Comparison of ENCODE assay signal across 1 cellular context in the genomic region with DNA sequence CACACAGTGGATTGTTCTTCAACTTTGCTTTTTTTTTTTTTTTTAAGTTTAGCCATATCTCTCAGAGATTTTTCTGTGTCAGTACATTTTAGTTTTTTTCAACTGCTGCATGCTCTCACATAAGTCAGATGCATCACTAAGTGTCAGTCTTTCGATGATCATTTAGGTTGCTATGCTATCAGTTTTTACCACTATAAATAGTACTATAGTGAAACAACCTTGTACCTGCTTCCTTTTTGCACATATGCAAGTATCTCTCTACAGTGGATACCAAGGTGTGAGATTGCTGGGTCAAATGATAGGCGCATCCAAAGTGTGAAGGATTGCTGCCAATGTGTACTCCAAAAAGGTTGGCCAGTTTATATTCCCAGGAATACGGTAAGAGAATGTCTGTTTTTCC.
TF ChIP-seq lines count a peak whose summit lies in the region.

No MANE protein-coding gene starts in this region.

TF ChIP-seq in GM23338, 12 proteins besides CTCF, POLR2A, EP300 and RAD21:
- TF ChIP-seq, protein P1, sequence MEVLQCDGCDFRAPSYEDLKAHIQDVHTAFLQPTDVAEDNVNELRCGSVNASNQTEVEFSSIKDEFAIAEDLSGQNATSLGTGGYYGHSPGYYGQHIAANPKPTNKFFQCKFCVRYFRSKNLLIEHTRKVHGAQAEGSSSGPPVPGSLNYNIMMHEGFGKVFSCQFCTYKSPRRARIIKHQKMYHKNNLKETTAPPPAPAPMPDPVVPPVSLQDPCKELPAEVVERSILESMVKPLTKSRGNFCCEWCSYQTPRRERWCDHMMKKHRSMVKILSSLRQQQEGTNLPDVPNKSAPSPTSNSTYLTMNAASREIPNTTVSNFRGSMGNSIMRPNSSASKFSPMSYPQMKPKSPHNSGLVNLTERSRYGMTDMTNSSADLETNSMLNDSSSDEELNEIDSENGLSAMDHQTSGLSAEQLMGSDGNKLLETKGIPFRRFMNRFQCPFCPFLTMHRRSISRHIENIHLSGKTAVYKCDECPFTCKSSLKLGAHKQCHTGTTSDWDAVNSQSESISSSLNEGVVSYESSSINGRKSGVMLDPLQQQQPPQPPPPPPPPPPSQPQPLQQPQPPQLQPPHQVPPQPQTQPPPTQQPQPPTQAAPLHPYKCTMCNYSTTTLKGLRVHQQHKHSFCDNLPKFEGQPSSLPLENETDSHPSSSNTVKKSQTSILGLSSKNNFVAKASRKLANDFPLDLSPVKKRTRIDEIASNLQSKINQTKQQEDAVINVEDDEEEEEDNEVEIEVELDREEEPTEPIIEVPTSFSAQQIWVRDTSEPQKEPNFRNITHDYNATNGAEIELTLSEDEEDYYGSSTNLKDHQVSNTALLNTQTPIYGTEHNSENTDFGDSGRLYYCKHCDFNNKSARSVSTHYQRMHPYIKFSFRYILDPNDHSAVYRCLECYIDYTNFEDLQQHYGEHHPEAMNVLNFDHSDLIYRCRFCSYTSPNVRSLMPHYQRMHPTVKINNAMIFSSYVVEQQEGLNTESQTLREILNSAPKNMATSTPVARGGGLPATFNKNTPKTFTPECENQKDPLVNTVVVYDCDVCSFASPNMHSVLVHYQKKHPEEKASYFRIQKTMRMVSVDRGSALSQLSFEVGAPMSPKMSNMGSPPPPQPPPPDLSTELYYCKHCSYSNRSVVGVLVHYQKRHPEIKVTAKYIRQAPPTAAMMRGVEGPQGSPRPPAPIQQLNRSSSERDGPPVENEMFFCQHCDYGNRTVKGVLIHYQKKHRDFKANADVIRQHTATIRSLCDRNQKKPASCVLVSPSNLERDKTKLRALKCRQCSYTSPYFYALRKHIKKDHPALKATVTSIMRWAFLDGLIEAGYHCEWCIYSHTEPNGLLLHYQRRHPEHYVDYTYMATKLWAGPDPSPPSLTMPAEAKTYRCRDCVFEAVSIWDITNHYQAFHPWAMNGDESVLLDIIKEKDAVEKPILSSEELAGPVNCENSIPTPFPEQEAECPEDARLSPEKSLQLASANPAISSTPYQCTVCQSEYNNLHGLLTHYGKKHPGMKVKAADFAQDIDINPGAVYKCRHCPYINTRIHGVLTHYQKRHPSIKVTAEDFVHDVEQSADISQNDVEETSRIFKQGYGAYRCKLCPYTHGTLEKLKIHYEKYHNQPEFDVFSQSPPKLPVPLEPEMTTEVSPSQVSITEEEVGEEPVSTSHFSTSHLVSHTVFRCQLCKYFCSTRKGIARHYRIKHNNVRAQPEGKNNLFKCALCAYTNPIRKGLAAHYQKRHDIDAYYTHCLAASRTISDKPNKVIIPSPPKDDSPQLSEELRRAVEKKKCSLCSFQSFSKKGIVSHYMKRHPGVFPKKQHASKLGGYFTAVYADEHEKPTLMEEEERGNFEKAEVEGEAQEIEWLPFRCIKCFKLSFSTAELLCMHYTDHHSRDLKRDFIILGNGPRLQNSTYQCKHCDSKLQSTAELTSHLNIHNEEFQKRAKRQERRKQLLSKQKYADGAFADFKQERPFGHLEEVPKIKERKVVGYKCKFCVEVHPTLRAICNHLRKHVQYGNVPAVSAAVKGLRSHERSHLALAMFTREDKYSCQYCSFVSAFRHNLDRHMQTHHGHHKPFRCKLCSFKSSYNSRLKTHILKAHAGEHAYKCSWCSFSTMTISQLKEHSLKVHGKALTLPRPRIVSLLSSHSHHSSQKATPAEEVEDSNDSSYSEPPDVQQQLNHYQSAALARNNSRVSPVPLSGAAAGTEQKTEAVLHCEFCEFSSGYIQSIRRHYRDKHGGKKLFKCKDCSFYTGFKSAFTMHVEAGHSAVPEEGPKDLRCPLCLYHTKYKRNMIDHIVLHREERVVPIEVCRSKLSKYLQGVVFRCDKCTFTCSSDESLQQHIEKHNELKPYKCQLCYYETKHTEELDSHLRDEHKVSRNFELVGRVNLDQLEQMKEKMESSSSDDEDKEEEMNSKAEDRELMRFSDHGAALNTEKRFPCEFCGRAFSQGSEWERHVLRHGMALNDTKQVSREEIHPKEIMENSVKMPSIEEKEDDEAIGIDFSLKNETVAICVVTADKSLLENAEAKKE (CRISPR knock-in tag; IDR thresholded peaks at IDR 0.05) = no peak
- no peak for TF ChIP-seq CREB1 (CRISPR knock-in tag; IDR thresholded peaks at IDR 0.05; ENCODE audit: low read depth)
- no peak for TF ChIP-seq JUNB (IDR thresholded peaks at IDR 0.05; ENCODE audit: unreplicated experiment)
- TF ChIP-seq, protein P2, sequence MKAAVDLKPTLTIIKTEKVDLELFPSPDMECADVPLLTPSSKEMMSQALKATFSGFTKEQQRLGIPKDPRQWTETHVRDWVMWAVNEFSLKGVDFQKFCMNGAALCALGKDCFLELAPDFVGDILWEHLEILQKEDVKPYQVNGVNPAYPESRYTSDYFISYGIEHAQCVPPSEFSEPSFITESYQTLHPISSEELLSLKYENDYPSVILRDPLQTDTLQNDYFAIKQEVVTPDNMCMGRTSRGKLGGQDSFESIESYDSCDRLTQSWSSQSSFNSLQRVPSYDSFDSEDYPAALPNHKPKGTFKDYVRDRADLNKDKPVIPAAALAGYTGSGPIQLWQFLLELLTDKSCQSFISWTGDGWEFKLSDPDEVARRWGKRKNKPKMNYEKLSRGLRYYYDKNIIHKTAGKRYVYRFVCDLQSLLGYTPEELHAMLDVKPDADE (IDR thresholded peaks at IDR 0.05) = no peak
- TF ChIP-seq POLR2AphosphoS5 (IDR thresholded peaks at IDR 0.05; ENCODE audit: low read depth) = no peak
- TF ChIP-seq, protein P3, sequence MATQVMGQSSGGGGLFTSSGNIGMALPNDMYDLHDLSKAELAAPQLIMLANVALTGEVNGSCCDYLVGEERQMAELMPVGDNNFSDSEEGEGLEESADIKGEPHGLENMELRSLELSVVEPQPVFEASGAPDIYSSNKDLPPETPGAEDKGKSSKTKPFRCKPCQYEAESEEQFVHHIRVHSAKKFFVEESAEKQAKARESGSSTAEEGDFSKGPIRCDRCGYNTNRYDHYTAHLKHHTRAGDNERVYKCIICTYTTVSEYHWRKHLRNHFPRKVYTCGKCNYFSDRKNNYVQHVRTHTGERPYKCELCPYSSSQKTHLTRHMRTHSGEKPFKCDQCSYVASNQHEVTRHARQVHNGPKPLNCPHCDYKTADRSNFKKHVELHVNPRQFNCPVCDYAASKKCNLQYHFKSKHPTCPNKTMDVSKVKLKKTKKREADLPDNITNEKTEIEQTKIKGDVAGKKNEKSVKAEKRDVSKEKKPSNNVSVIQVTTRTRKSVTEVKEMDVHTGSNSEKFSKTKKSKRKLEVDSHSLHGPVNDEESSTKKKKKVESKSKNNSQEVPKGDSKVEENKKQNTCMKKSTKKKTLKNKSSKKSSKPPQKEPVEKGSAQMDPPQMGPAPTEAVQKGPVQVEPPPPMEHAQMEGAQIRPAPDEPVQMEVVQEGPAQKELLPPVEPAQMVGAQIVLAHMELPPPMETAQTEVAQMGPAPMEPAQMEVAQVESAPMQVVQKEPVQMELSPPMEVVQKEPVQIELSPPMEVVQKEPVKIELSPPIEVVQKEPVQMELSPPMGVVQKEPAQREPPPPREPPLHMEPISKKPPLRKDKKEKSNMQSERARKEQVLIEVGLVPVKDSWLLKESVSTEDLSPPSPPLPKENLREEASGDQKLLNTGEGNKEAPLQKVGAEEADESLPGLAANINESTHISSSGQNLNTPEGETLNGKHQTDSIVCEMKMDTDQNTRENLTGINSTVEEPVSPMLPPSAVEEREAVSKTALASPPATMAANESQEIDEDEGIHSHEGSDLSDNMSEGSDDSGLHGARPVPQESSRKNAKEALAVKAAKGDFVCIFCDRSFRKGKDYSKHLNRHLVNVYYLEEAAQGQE (IDR thresholded peaks at IDR 0.05; ENCODE audit: unreplicated experiment) = no peak
- no peak for TF ChIP-seq ZNF331 (CRISPR knock-in tag; IDR thresholded peaks at IDR 0.05; ENCODE audit: low read depth)
- no peak for TF ChIP-seq EZH2phosphoT487 (IDR thresholded peaks at IDR 0.05; ENCODE audit: unreplicated experiment)
- no peak for TF ChIP-seq ZNF114 (CRISPR knock-in tag; IDR thresholded peaks at IDR 0.05)
- TF ChIP-seq STAT1 (IDR thresholded peaks at IDR 0.05; ENCODE audit: unreplicated experiment) = no peak
- no peak for TF ChIP-seq EZH2 (IDR thresholded peaks at IDR 0.05; ENCODE audit: low read depth, unreplicated experiment)
- no peak for TF ChIP-seq NANOG (IDR thresholded peaks at IDR 0.05; ENCODE audit: borderline replicate concordance)
